Comparison of ENCODE assay signal across 1 cellular context in the genomic region with DNA sequence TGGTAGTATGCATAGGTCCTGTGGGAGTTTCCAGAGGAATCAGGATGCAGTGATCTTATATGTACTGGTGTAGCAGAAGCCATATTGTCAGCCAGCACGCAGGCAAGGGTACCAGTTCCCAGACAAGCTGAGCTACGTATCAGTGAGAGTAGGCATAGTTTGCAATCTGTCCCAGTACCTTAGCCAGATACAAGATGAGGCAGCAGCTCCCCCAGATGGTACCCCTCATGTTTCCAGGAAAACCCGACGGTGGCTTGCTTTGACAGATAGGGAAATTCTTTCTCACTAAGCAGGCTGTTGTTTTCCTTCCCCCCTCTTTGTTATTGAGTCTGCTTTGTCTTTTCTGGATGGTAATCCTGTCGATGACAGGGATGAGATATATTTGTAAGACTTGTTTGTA.
TF ChIP-seq lines count a peak whose summit lies in the region.

No MANE protein-coding gene starts in this region.

TF ChIP-seq in WTC11, 78 proteins besides CTCF, POLR2A, EP300 and RAD21 (continued from another document):
- TF ChIP-seq, protein P1, sequence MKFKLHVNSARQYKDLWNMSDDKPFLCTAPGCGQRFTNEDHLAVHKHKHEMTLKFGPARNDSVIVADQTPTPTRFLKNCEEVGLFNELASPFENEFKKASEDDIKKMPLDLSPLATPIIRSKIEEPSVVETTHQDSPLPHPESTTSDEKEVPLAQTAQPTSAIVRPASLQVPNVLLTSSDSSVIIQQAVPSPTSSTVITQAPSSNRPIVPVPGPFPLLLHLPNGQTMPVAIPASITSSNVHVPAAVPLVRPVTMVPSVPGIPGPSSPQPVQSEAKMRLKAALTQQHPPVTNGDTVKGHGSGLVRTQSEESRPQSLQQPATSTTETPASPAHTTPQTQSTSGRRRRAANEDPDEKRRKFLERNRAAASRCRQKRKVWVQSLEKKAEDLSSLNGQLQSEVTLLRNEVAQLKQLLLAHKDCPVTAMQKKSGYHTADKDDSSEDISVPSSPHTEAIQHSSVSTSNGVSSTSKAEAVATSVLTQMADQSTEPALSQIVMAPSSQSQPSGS (CRISPR knock-in tag; IDR thresholded peaks at IDR 0.05; ENCODE audit: borderline replicate concordance, low read depth) = no peak
- no peak for TF ChIP-seq ESRRA (CRISPR knock-in tag; IDR thresholded peaks at IDR 0.05; ENCODE audit: borderline replicate concordance)
